ENCODE assay signal across 14 cellular contexts in the genomic region with DNA sequence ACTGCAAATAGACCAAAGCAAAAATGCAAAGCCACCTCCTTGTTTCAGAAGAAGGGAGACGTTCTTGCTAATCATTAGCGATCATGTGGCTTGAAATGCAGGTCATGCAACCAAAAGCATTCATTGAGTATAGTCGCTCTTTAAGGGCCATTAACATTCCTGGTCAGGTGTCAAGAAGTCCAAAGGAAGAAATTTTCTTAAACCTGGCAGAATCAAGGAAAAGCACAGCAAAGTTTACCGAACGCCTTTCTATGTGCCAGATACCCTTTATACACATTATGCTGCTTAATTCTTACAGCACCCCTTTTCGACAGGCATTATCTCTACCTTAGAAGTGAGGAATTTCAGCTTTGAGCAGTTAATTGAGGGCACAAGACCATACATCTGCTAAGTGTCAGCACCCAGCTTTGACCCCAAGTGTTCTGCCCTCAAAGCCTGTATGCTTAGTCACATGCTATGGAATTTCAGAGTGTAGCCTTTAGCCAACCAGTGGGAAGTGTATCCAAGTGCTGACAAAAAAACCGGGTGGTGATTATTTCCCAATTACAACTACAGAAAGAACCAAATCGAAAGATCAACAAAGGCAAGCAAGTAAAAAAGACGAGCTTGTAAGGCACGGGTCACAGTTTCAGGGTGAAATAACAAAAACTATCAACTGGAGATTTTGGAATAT.
A peak's percentile ranks its signal among the peaks of the same experiment; 100 is the strongest.
DNase-seq lines count a peak whose midpoint lies in the region; ATAC-seq and TF ChIP-seq lines count a peak whose summit lies in the region.
"Had no signal": no experiment of that assay in that cellular context is flagged by ENCODE, and none has a peak within 500 bp of the region (broad histone marks: within the 10 kb centered on the region; RNA-seq: fewer than 3 reads in every experiment).

No MANE protein-coding gene starts in this region.

- H3K4me1 ChIP-seq in heart right ventricle (peaks cover 0 to 47% (median 10%) of the 10 kb centered on the region in 9 donors), mesodermal cell (ENCODE audit: control insufficient read depth, insufficient read depth, low read length, poor library complexity, severe bottlenecking) (peaks cover 16% of the 10 kb centered on the region)
- H3K4me1 ChIP-seq: right lobe of liver, SJSA1 had no signal

- no peak overlapping the region for H3K4me3 ChIP-seq in heart right ventricle
- peak overlapping the region in 30 of 59 donors; percentile 1 to 36 (median 20) for H3K4me3 ChIP-seq in dorsolateral prefrontal cortex
- no peak overlapping the region for H3K4me3 ChIP-seq in mesodermal cell (ENCODE audit: extremely low read depth, insufficient read depth, low read length, poor library complexity, severe bottlenecking)
- H3K4me3 ChIP-seq: right lobe of liver, SJSA1 had no signal

- H3K9me3 ChIP-seq in heart right ventricle, result no peaks in the 10 kb centered on the region
- no peaks in the 10 kb centered on the region for H3K9me3 ChIP-seq in mesodermal cell (ENCODE audit: control insufficient read depth, low read length)
- H3K9me3 ChIP-seq: right lobe of liver, SJSA1 had no signal

- no peak for DNase-seq in heart right ventricle
- DNase-seq in Right ventricle myocardium superior, result no peak
- no peak for DNase-seq in dorsolateral prefrontal cortex
- DNase-seq in activated CD8-positive, alpha-beta memory T cell treated with anti-CD3 and anti-CD28 coated beads, Interleukin-2, amount 50 U/mL, for 48 hours, result no peak
- no peak for DNase-seq in activated CD8-positive, alpha-beta memory T cell treated with anti-CD3 and anti-CD28 coated beads for 24 hours
- DNase-seq in NCI-H446 treated with DMSO at 0.1 percent for 48 hours (lab: John Stamatoyannopoulos, UW), result no peak
- DNase-seq: activated CD4-positive, alpha-beta T cell treated with anti-CD3 and anti-CD28 coated beads, Interleukin-2, amount 50 U/mL, for 1 hour; activated naive CD4-positive, alpha-beta T cell treated with anti-CD3 and anti-CD28 coated beads, Interleukin-2, amount 50 U/mL, for 16 hours; AML-193; KBM-7; right lobe of liver had no signal

- no peaks in the 10 kb centered on the region for H3K27me3 ChIP-seq in heart right ventricle
- no peaks in the 10 kb centered on the region for H3K27me3 ChIP-seq in dorsolateral prefrontal cortex
- H3K27me3 ChIP-seq: right lobe of liver, SJSA1 had no signal

- 56 to 67% methylated on average over 10 of the region's 10 CpGs for WGBS in heart right ventricle, 2 donors
- WGBS in mesodermal cell (ENCODE audit: insufficient coverage in 2 of 2), 2 experiments, result 87 to 90% methylated on average over 7 to 10 of the region's 10 CpGs

- peaks cover 0 to 17% (median 0%) of the 10 kb centered on the region in 9 donors for H3K36me3 ChIP-seq in heart right ventricle
- H3K36me3 ChIP-seq in mesodermal cell (ENCODE audit: control insufficient read depth, insufficient read depth, low read length), result no peaks in the 10 kb centered on the region
- H3K36me3 ChIP-seq: right lobe of liver, SJSA1 had no signal

- ATAC-seq in heart right ventricle (peak in 6 of 8 donors; percentile 58 to 79 (median 72)), Right ventricle myocardium superior (ENCODE audit: poor library complexity) (no peak), GM21423 (IDR thresholded peaks at IDR 0.05; ENCODE audit: unreplicated experiment) (no peak)
- ATAC-seq: right lobe of liver had no signal

- TF ChIP-seq CTCF in heart right ventricle (IDR thresholded peaks at IDR 0.05) (no peak), dorsolateral prefrontal cortex (IDR thresholded peaks at IDR 0.05 in 54 of 56, conservative IDR thresholded peaks at IDR 0.05 in 2 of 56; ENCODE audit: low read depth in 1 of 56, partially characterized antibody in 56 of 56) (no peak)

- no peak overlapping the region for H3K27ac ChIP-seq in heart right ventricle
- H3K27ac ChIP-seq in dorsolateral prefrontal cortex, result peak overlapping the region in 3 of 59 donors; percentile 16 to 41 (median 29)
- H3K27ac ChIP-seq in mesodermal cell (ENCODE audit: low read depth, low read length, severe bottlenecking), result peak overlapping the region; percentile 23
- H3K27ac ChIP-seq: right lobe of liver, SJSA1 had no signal

- intact Hi-C loops in heart right ventricle (cut with DNase I) (no loop called here), Right ventricle myocardium superior (cut with DNase I) (no loop called here), dorsolateral prefrontal cortex (cut with DNase I) (no loop called here)

Comparison
In these comparisons a context has a peak if more than half of its experiments do, and no peak if none do; other contexts are left out.
1. ATAC-seq: peak in heart right ventricle (6 of 8); none in Right ventricle myocardium superior (single experiment) and GM21423 (single experiment).
2. H3K4me3 ChIP-seq: peak in dorsolateral prefrontal cortex (30 of 59); none in heart right ventricle (0 of 10) and mesodermal cell (single experiment).